In genomic region chr3:179551383-179551782, GRCh38 we compare ENCODE assay signal across 1 cellular context.
TF ChIP-seq lines count a peak whose summit lies in the region.

No MANE protein-coding gene starts in this region.

TF ChIP-seq in endothelial cell of umbilical vein, 7 proteins besides CTCF, POLR2A, EP300 and RAD21:
- TF ChIP-seq MYC (IDR thresholded peaks at IDR 0.05; ENCODE audit: low read depth, low read length), result no peak
- no peak for TF ChIP-seq GATA2 (IDR thresholded peaks at IDR 0.05; ENCODE audit: insufficient read depth, insufficient read length, low read depth, low read length)
- TF ChIP-seq POLR2AphosphoS5 (IDR thresholded peaks at IDR 0.05; ENCODE audit: insufficient read depth, low read depth, low read length), result no peak
- TF ChIP-seq MAX (IDR thresholded peaks at IDR 0.05; ENCODE audit: insufficient read depth, insufficient read length), result no peak
- no peak for TF ChIP-seq JUN (IDR thresholded peaks at IDR 0.05; ENCODE audit: borderline replicate concordance, insufficient read depth, insufficient read length, low read depth)
- TF ChIP-seq FOS (IDR thresholded peaks at IDR 0.05; ENCODE audit: borderline replicate concordance, insufficient read depth, low read length), result no peak
- no peak for TF ChIP-seq EZH2 (IDR thresholded peaks at IDR 0.05; ENCODE audit: borderline replicate concordance, low read depth, low read length, severe bottlenecking)
